ENCODE assay signal across 8 cellular contexts in genomic region chr2:168210898-168211570, GRCh38. TPM values are rescaled to one million over a fixed set of nuclear protein-coding genes. Genes with fewer than 3 reads are reported as not detected.
DNase-seq lines count a peak whose midpoint lies in the region; ATAC-seq and TF ChIP-seq lines count a peak whose summit lies in the region.

No MANE protein-coding gene starts in this region.

- H4K20me1 ChIP-seq in SK-N-SH (ENCODE audit: insufficient read depth): peaks cover 17% of the 10 kb centered on the region; the same call in 1 of the 2 replicates

- ATAC-seq in HG03439 (IDR thresholded peaks at IDR 0.05; ENCODE audit: unreplicated experiment) (peak; percentile 47), GM18498 (IDR thresholded peaks at IDR 0.05; ENCODE audit: unreplicated experiment) (no peak)

- H2AFZ ChIP-seq in SK-N-SH (ENCODE audit: low read depth): 0 out of 2 replicates have a peak overlapping the region, but pooled peaks have one; percentile 19

- H3K27ac ChIP-seq in SK-N-SH (ENCODE audit: low read depth in 2 of 2, low read length in 1 of 2) (peak overlapping the region in 1 of 2 experiments; percentile 61; a peak in 2 of 4 replicates), caudate nucleus (ENCODE audit: low read depth, low read length) (no peak overlapping the region)

- no peaks in the 10 kb centered on the region for H3K27me3 ChIP-seq in SK-N-SH (ENCODE audit: insufficient read depth)

- peaks cover 7 to 19% of the 10 kb centered on the region in 2 experiments for H3K4me1 ChIP-seq in SK-N-SH (ENCODE audit: control insufficient read depth in 1 of 2, insufficient read depth in 2 of 2, low read depth in 1 of 2, low read length in 1 of 2)

- peak overlapping the region; percentile 97 for H3K27ac Mint-ChIP-seq in stimulated activated naive CD8-positive, alpha-beta T cell treated with anti-CD3 and anti-CD28 coated beads, Interleukin-15, Interleukin-2, amounts not matched to agents 100 ng/mL and 50 ng/mL, for 24 hours

- H3K9me2 ChIP-seq in SK-N-SH: no peaks in the 10 kb centered on the region

- H3F3A ChIP-seq in SK-N-SH (replicated peaks; ENCODE audit: insufficient read depth): no peaks in the 10 kb centered on the region

- H3K4me3 ChIP-seq in SK-N-SH (ENCODE audit: low read depth in 2 of 2, low read length in 1 of 2): peak overlapping the region in 1 of 2 experiments; percentile 21; a peak in 1 of 4 replicates
- peak overlapping the region in 1 of 2 donors; percentile 25 for H3K4me3 ChIP-seq in foreskin fibroblast (ENCODE audit: low read depth in 1 of 2, low read length in 2 of 2)

- H3K9me3 ChIP-seq in SK-N-SH: no peaks in the 10 kb centered on the region

- H3K4me1 Mint-ChIP-seq in stimulated activated naive CD8-positive, alpha-beta T cell treated with anti-CD3 and anti-CD28 coated beads, Interleukin-15, Interleukin-2, amounts not matched to agents 100 ng/mL and 50 ng/mL, for 24 hours (ENCODE audit: low read depth): peaks cover 79% of the 10 kb centered on the region

- POLR2A ChIA-PET in SK-N-SH (lab: Yijun Ruan, JAX): no interaction called here

- no peaks in the 10 kb centered on the region for H3K36me3 ChIP-seq in SK-N-SH (replicated peaks in 1 of 2; ENCODE audit: control insufficient read depth in 1 of 2, insufficient read depth in 2 of 2, low read length in 1 of 2)

- peak in 1 of 2 experiments; percentile 86; a peak in 2 of 4 replicates for TF ChIP-seq EP300 in SK-N-SH (IDR thresholded peaks at IDR 0.05; ENCODE audit: borderline replicate concordance in 1 of 2, low read depth in 1 of 2, low read length in 1 of 2)

- no peak for TF ChIP-seq CTCF in SK-N-SH (IDR thresholded peaks at IDR 0.05)
- TF ChIP-seq CTCF in foreskin fibroblast (IDR thresholded peaks at IDR 0.05; ENCODE audit: low read depth, low read length): no peak

- no peak for TF ChIP-seq RAD21 in SK-N-SH (IDR thresholded peaks at IDR 0.05; ENCODE audit: low read length)

- peaks cover 91% of the 10 kb centered on the region for H3K79me2 ChIP-seq in SK-N-SH (ENCODE audit: insufficient read depth)

- peak overlapping the region; percentile 24; the same call in 1 of the 2 replicates for H3K9ac ChIP-seq in SK-N-SH

- H3K36me3 Mint-ChIP-seq in stimulated activated naive CD8-positive, alpha-beta T cell treated with anti-CD3 and anti-CD28 coated beads, Interleukin-15, Interleukin-2, amounts not matched to agents 100 ng/mL and 50 ng/mL, for 24 hours (ENCODE audit: low read depth): peaks cover 27% of the 10 kb centered on the region

- H3K4me2 ChIP-seq in SK-N-SH: peak overlapping the region; percentile 42

- no peaks in the 10 kb centered on the region for H3K9me3 Mint-ChIP-seq in stimulated activated naive CD8-positive, alpha-beta T cell treated with anti-CD3 and anti-CD28 coated beads, Interleukin-15, Interleukin-2, amounts not matched to agents 100 ng/mL and 50 ng/mL, for 24 hours

- peak; percentile 93 for DNase-seq in EH (ENCODE audit: low read depth)
- DNase-seq in SK-N-SH: no peak
- DNase-seq in foreskin fibroblast: peak; percentile 86 to 91
- DNase-seq in hypothalamus (lab: John Stamatoyannopoulos, UW): no peak
- no peak for DNase-seq in caudate nucleus (lab: John Stamatoyannopoulos, UW)

- no peaks in the 10 kb centered on the region for H3K27me3 Mint-ChIP-seq in stimulated activated naive CD8-positive, alpha-beta T cell treated with anti-CD3 and anti-CD28 coated beads, Interleukin-15, Interleukin-2, amounts not matched to agents 100 ng/mL and 50 ng/mL, for 24 hours

- WGBS in SK-N-SH (ENCODE audit: low lambda C conversion rate): 26% methylated on average over 3 of the region's 3 CpGs

- CTCF ChIA-PET in SK-N-SH (lab: Yijun Ruan, JAX): no interaction called here

- peak overlapping the region; percentile 77 for H3K4me3 Mint-ChIP-seq in stimulated activated naive CD8-positive, alpha-beta T cell treated with anti-CD3 and anti-CD28 coated beads, Interleukin-15, Interleukin-2, amounts not matched to agents 100 ng/mL and 50 ng/mL, for 24 hours

TF ChIP-seq in SK-N-SH, 30 proteins besides CTCF, POLR2A, EP300 and RAD21 (continues in another document):
- TF ChIP-seq, protein P1, sequence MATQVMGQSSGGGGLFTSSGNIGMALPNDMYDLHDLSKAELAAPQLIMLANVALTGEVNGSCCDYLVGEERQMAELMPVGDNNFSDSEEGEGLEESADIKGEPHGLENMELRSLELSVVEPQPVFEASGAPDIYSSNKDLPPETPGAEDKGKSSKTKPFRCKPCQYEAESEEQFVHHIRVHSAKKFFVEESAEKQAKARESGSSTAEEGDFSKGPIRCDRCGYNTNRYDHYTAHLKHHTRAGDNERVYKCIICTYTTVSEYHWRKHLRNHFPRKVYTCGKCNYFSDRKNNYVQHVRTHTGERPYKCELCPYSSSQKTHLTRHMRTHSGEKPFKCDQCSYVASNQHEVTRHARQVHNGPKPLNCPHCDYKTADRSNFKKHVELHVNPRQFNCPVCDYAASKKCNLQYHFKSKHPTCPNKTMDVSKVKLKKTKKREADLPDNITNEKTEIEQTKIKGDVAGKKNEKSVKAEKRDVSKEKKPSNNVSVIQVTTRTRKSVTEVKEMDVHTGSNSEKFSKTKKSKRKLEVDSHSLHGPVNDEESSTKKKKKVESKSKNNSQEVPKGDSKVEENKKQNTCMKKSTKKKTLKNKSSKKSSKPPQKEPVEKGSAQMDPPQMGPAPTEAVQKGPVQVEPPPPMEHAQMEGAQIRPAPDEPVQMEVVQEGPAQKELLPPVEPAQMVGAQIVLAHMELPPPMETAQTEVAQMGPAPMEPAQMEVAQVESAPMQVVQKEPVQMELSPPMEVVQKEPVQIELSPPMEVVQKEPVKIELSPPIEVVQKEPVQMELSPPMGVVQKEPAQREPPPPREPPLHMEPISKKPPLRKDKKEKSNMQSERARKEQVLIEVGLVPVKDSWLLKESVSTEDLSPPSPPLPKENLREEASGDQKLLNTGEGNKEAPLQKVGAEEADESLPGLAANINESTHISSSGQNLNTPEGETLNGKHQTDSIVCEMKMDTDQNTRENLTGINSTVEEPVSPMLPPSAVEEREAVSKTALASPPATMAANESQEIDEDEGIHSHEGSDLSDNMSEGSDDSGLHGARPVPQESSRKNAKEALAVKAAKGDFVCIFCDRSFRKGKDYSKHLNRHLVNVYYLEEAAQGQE (IDR thresholded peaks at IDR 0.05; ENCODE audit: low read depth, low read length): no peak
- TF ChIP-seq GABPA (IDR thresholded peaks at IDR 0.05; ENCODE audit: low read depth): no peak
- no peak for TF ChIP-seq USF2 (IDR thresholded peaks at IDR 0.05; ENCODE audit: borderline replicate concordance, low read depth, low read length)
- TF ChIP-seq, protein P2, sequence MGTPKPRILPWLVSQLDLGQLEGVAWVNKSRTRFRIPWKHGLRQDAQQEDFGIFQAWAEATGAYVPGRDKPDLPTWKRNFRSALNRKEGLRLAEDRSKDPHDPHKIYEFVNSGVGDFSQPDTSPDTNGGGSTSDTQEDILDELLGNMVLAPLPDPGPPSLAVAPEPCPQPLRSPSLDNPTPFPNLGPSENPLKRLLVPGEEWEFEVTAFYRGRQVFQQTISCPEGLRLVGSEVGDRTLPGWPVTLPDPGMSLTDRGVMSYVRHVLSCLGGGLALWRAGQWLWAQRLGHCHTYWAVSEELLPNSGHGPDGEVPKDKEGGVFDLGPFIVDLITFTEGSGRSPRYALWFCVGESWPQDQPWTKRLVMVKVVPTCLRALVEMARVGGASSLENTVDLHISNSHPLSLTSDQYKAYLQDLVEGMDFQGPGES (IDR thresholded peaks at IDR 0.05; ENCODE audit: low read depth, low read length): no peak
- peak; percentile 59; the same call in 1 of the 2 replicates for TF ChIP-seq TEAD4 (IDR thresholded peaks at IDR 0.05; ENCODE audit: borderline replicate concordance, insufficient read depth)
- TF ChIP-seq FOXM1 (IDR thresholded peaks at IDR 0.05; ENCODE audit: low read depth): 0 out of 2 replicates have a peak, but pooled peaks have one; percentile 46
- TF ChIP-seq RFX5 (IDR thresholded peaks at IDR 0.05; ENCODE audit: low read length): no peak
- TF ChIP-seq GATA2 (CRISPR knock-in tag; IDR thresholded peaks at IDR 0.05): no peak
- no peak for TF ChIP-seq EZH2phosphoT487 (IDR thresholded peaks at IDR 0.05; ENCODE audit: borderline replicate concordance, low read depth)
- TF ChIP-seq RCOR1 (IDR thresholded peaks at IDR 0.05; ENCODE audit: low read length): no peak
- TF ChIP-seq NRF1 (IDR thresholded peaks at IDR 0.05; ENCODE audit: low read depth, low read length): no peak
- no peak for TF ChIP-seq YY1 (IDR thresholded peaks at IDR 0.05; ENCODE audit: low read depth)
- TF ChIP-seq MAX (IDR thresholded peaks at IDR 0.05; ENCODE audit: low read depth): peak; percentile 27; the same call in 1 of the 2 replicates
- peak; percentile 78; the same call in 1 of the 2 replicates for TF ChIP-seq POLR2AphosphoS5 (IDR thresholded peaks at IDR 0.05; ENCODE audit: low read depth, low read length)
- TF ChIP-seq RXRA (IDR thresholded peaks at IDR 0.05; ENCODE audit: borderline replicate concordance, low read depth): peak; percentile 97
- TF ChIP-seq NFIC (IDR thresholded peaks at IDR 0.05; ENCODE audit: borderline replicate concordance): peak; percentile 45; the same call in 1 of the 2 replicates
- no peak for TF ChIP-seq FOXJ3 (CRISPR knock-in tag; IDR thresholded peaks at IDR 0.05)
- no peak for TF ChIP-seq CHD2 (IDR thresholded peaks at IDR 0.05; ENCODE audit: low read length, partially characterized antibody)
- TF ChIP-seq MEF2A (IDR thresholded peaks at IDR 0.05; ENCODE audit: borderline replicate concordance, low read depth): peak; percentile 99
- TF ChIP-seq FOSL2 (IDR thresholded peaks at IDR 0.05; ENCODE audit: borderline replicate concordance, low read depth): peak; percentile 95

RNA-seq across cellular contexts. Expression of gene STK39, which starts 36.4 kb away (rescaled TPM):
- polyA plus RNA-seq in SK-N-SH (2012; rRNA removed): 9.6 and 12.3 TPM in 2 replicates
- polyA plus RNA-seq in SK-N-SH (2012; cell fraction: cytosol; rRNA removed): 15.1 and 20.5 TPM in 2 replicates
- polyA plus RNA-seq in SK-N-SH (2012; cell fraction: nucleus; rRNA removed): 4.0 and 8.4 TPM in 2 replicates

Comparison
In these comparisons a context has a peak if more than half of its experiments do, and no peak if none do; other contexts are left out.
1. DNase-seq: peak in EH (single experiment) and foreskin fibroblast (2 of 2); none in SK-N-SH (single experiment), hypothalamus (0 of 51) and caudate nucleus (0 of 61).